11 cellular contexts compared by ENCODE assay signal in genomic region chr19:47132522-47132852, GRCh38. TPM values are rescaled to one million over a fixed set of nuclear protein-coding genes. Genes with fewer than 3 reads are reported as not detected.
DNase-seq lines count a peak whose midpoint lies in the region; ATAC-seq and TF ChIP-seq lines count a peak whose summit lies in the region.
"Had no signal": no experiment of that assay in that cellular context is flagged by ENCODE, and none has a peak within 500 bp of the region (broad histone marks: within the 10 kb centered on the region; RNA-seq: fewer than 3 reads in every experiment).

No MANE protein-coding gene starts in this region.

- H3K4me2 ChIP-seq in GM23338: peak overlapping the region; percentile 99

- ATAC-seq in GM23338 (no peak), activated B cell treated with CpG ODN at 0.5 μM for 24 hours (ENCODE audit: low read depth) (no peak), GM21390 (IDR thresholded peaks at IDR 0.05; ENCODE audit: unreplicated experiment) (no peak), GM21723 (IDR thresholded peaks at IDR 0.05; ENCODE audit: unreplicated experiment) (no peak), GM18858 (IDR thresholded peaks at IDR 0.05; ENCODE audit: unreplicated experiment) (no peak)
- ATAC-seq: esophagus mucosa had no signal

- intact Hi-C loops in activated B cell treated with CpG ODN at 0.5 μM for 24 hours (cut with micrococcal nuclease): no loop called here

- H3K36me3 Mint-ChIP-seq in GM23338 (ENCODE audit: low read depth) (peaks cover 56% of the 10 kb centered on the region), activated B cell treated with CpG ODN at 0.5 μM for 24 hours (ENCODE audit: low read depth) (peaks cover 24% of the 10 kb centered on the region)

- peaks cover 64% of the 10 kb centered on the region for H3K79me2 ChIP-seq in ACC112 (ENCODE audit: control insufficient read depth, insufficient read depth, low read length, unreplicated experiment)
- H3K79me2 ChIP-seq in GM23338 (replicated peaks; ENCODE audit: insufficient read depth): peaks cover 67% of the 10 kb centered on the region

- no peaks in the 10 kb centered on the region for H3K9me2 ChIP-seq in GM23338 (ENCODE audit: insufficient read depth)

- H4K20me1 ChIP-seq in GM23338 (replicated peaks; ENCODE audit: insufficient read depth): peaks cover 58% of the 10 kb centered on the region

- H3K9me3 Mint-ChIP-seq in GM23338: peaks cover 10% of the 10 kb centered on the region
- peaks cover 2% of the 10 kb centered on the region for H3K9me3 Mint-ChIP-seq in activated B cell treated with CpG ODN at 0.5 μM for 24 hours

- H3K27ac ChIP-seq in ACC112 (ENCODE audit: low read depth, low read length) (no peak overlapping the region), GM23338 (ENCODE audit: low read depth) (peak overlapping the region; percentile 97; the same call in 1 of the 2 replicates), iPS-20b (ENCODE audit: low read length) (peak overlapping the region; percentile 48)

- H3K4me1 ChIP-seq in ACC112 (ENCODE audit: control insufficient read depth, insufficient read depth, low read length, unreplicated experiment) (peaks cover 27% of the 10 kb centered on the region), GM23338 (ENCODE audit: insufficient read depth) (peaks cover 28% of the 10 kb centered on the region), iPS-20b (ENCODE audit: insufficient read depth, low read length) (peaks cover 11% of the 10 kb centered on the region; the same call in 1 of the 2 replicates)

- H3K27me3 Mint-ChIP-seq in GM23338 (ENCODE audit: insufficient read depth, low read depth, poor library complexity): peaks cover 23% of the 10 kb centered on the region
- no peaks in the 10 kb centered on the region for H3K27me3 Mint-ChIP-seq in activated B cell treated with CpG ODN at 0.5 μM for 24 hours

- H2AFZ ChIP-seq in ACC112 (ENCODE audit: low read length, unreplicated experiment): no peak overlapping the region
- H2AFZ ChIP-seq in GM23338: no peak overlapping the region

- H3K4me1 Mint-ChIP-seq in GM23338 (peaks cover 28% of the 10 kb centered on the region), activated B cell treated with CpG ODN at 0.5 μM for 24 hours (peaks cover 44% of the 10 kb centered on the region)

- 0 out of 2 replicates have a peak, but pooled peaks cover 19% of the 10 kb centered on the region for H3F3A ChIP-seq in GM23338 (replicated peaks; ENCODE audit: low read depth)

- H3K36me3 ChIP-seq in ACC112 (ENCODE audit: insufficient read depth, low read length): no peaks in the 10 kb centered on the region
- H3K36me3 ChIP-seq in GM23338 (ENCODE audit: insufficient read depth): peaks cover 16% of the 10 kb centered on the region; the same call in 1 of the 2 replicates
- H3K36me3 ChIP-seq in iPS-20b (ENCODE audit: insufficient read depth, low read depth, low read length): peaks cover 33% of the 10 kb centered on the region

- peak overlapping the region; percentile 98; the same call in 1 of the 2 replicates for H3K9ac ChIP-seq in iPS-20b (ENCODE audit: low read depth, low read length)

- DNase-seq in GM23338 (ENCODE audit: low spot score) (no peak), activated B cell treated with CpG ODN at 0.5 μM for 24 hours (no peak), T-helper 9 cell (no peak)
- DNase-seq: aorta, NCI-H226 had no signal

- H3K27ac Mint-ChIP-seq in GM23338: peak overlapping the region; percentile 10; the same call in 1 of the 2 replicates
- no peak overlapping the region for H3K27ac Mint-ChIP-seq in activated B cell treated with CpG ODN at 0.5 μM for 24 hours

- H3K4me3 Mint-ChIP-seq in GM23338: peak overlapping the region; percentile 98
- H3K4me3 Mint-ChIP-seq in activated B cell treated with CpG ODN at 0.5 μM for 24 hours: peak overlapping the region; percentile 99

- CTCF ChIA-PET in activated B cell treated with CpG ODN at 0.5 μM for 24 hours (lab: Charles Lee): interaction anchor here (0.5 to 2.5 kb wide), 6 partner anchors 17 to 142 kb away, joined by 3 to 18 read pairs (median 4); partner anchors contain the start of genes INAFM1 and ZC3H4

- no peaks in the 10 kb centered on the region for H3K9me3 ChIP-seq in iPS-20b (ENCODE audit: insufficient read depth, low read depth, low read length)

- POLR2A ChIA-PET in activated B cell treated with CpG ODN at 0.5 μM for 24 hours (lab: Charles Lee): interaction anchor here (0.7 to 3.2 kb wide), 3 partner anchors 20 to 1364 kb away, joined by 5 to 60 read pairs (median 9); partner anchors contain the start of gene ZC3H4

- H3K4me3 ChIP-seq in ACC112 (ENCODE audit: low read depth, low read length): peak overlapping the region; percentile 83
- peak overlapping the region; percentile 100 for H3K4me3 ChIP-seq in GM23338
- H3K4me3 ChIP-seq in iPS-20b (ENCODE audit: low read length): peak overlapping the region; percentile 95; the same call in 1 of the 2 replicates

- H3K27me3 ChIP-seq in ACC112 (ENCODE audit: insufficient read depth, low read length) (no peaks in the 10 kb centered on the region), GM23338 (ENCODE audit: insufficient read depth) (no peaks in the 10 kb centered on the region), iPS-20b (ENCODE audit: insufficient read depth, low read length) (no peaks in the 10 kb centered on the region)

- TF ChIP-seq CTCF in GM23338 (conservative IDR thresholded peaks at IDR 0.05; ENCODE audit: low read depth in 2 of 2): no peak
- no peak for TF ChIP-seq CTCF in activated B cell treated with CpG ODN at 0.5 μM for 24 hours (IDR thresholded peaks at IDR 0.05)

TF ChIP-seq in GM23338, 12 proteins besides CTCF, POLR2A, EP300 and RAD21 (continues in another document):
- no peak for TF ChIP-seq NANOG (IDR thresholded peaks at IDR 0.05; ENCODE audit: borderline replicate concordance)
- TF ChIP-seq POLR2AphosphoS5 (IDR thresholded peaks at IDR 0.05; ENCODE audit: low read depth): no peak
- no peak for TF ChIP-seq REST (IDR thresholded peaks at IDR 0.05; ENCODE audit: unreplicated experiment)

RNA-seq across cellular contexts. Expression of gene SAE1, which starts 1.9 kb away (rescaled TPM):
- 236 and 258 TPM in 2 replicates for total RNA-seq in GM23338 (2014; rRNA removed; shearing (Covaris generic))
- polyA plus RNA-seq in GM23338 (2016; fragmentation: Nextera tagmentation; extraction: Ambion mirVana): 108 and 115 TPM in 2 replicates
- 64.5 and 67.4 TPM in 2 replicates for total RNA-seq in activated B cell treated with CpG ODN at 0.5 μM for 24 hours

RNA-seq across cellular contexts. Expression of gene ZC3H4, which starts 18.9 kb away (rescaled TPM):
- total RNA-seq in GM23338 (2014; rRNA removed; shearing (Covaris generic)): 33.8 and 36.9 TPM in 2 replicates
- polyA plus RNA-seq in GM23338 (2016; fragmentation: Nextera tagmentation; extraction: Ambion mirVana): 26.7 and 29.4 TPM in 2 replicates
- 83.8 and 89.1 TPM in 2 replicates for total RNA-seq in activated B cell treated with CpG ODN at 0.5 μM for 24 hours
